1 cellular context compared by ENCODE assay signal in genomic region chr18:50288348-50289102, GRCh38.
TF ChIP-seq lines count a peak whose summit lies in the region.

No MANE protein-coding gene starts in this region.

TF ChIP-seq in GM12878, 131 proteins besides CTCF, POLR2A, EP300 and RAD21:
- peak; percentile 86 for TF ChIP-seq ZBTB40 (IDR thresholded peaks at IDR 0.05; ENCODE audit: borderline replicate concordance)
- TF ChIP-seq BHLHE40 (IDR thresholded peaks at IDR 0.05; ENCODE audit: borderline replicate concordance in 1 of 2, low read depth in 2 of 2, low read length in 1 of 2) = 0 out of 4 replicates have a peak, but pooled peaks of 1 of the 2 experiments have one; percentile 3
- TF ChIP-seq MLLT1 (IDR thresholded peaks at IDR 0.05) = peak; percentile 84
